19 cellular contexts compared by ENCODE assay signal in the genomic region with DNA sequence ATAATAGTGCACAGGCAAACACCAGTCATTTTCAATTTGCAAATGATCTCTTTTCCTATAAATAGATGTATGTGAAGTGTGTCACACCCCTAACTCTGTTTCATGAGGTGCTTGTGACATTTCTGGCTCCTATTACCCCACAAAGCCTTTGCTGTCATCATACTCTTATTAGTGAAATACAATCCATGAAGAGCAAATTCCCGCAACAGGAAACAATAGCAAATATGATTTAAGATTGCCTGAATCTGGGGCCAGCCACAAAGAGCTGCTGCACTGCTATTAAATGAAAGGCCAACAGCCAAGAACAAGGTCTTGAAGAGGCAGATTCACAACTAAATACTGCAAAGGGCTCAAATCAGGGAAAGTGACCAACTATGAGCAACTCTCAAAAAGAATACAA.
A peak's percentile ranks its signal among the peaks of the same experiment; 100 is the strongest.
DNase-seq lines count a peak whose midpoint lies in the region; ATAC-seq, FAIRE-seq and TF ChIP-seq lines count a peak whose summit lies in the region.
"Had no signal": no experiment of that assay in that cellular context is flagged by ENCODE, and none has a peak within 500 bp of the region (broad histone marks: within the 10 kb centered on the region; RNA-seq: fewer than 3 reads in every experiment).

No MANE protein-coding gene starts in this region.

- H3K27me3 Mint-ChIP-seq in HFFc6 (ENCODE audit: insufficient read depth), result no peaks in the 10 kb centered on the region

- H4K20me1 ChIP-seq in endothelial cell of umbilical vein (replicated peaks; ENCODE audit: control insufficient read depth, extremely low read depth, insufficient read depth, low read length), result no peaks in the 10 kb centered on the region

- no peak overlapping the region for H3K9ac ChIP-seq in endothelial cell of umbilical vein (replicated peaks; ENCODE audit: extremely low read depth, insufficient read depth, low read length)

- POLR2A ChIA-PET in endothelial cell of umbilical vein (lab: Charles Lee), result no interaction called here

- H2AFZ ChIP-seq in endothelial cell of umbilical vein (ENCODE audit: low read depth, low read length), result no peak overlapping the region

- no peak overlapping the region for H3K27ac Mint-ChIP-seq in HFFc6
- H3K27ac Mint-ChIP-seq: activated CD8-positive, alpha-beta memory T cell treated with anti-CD3 and anti-CD28 coated beads, Interleukin-2, amount 10 ng/mL, durations not matched to agents 7 days and 5 days had no signal

- WGBS in right cardiac atrium, result 26% methylated on average over 1 of the region's 1 CpG

- H3K4me1 Mint-ChIP-seq in HFFc6 (ENCODE audit: low read depth), result peaks cover 44% of the 10 kb centered on the region
- H3K4me1 Mint-ChIP-seq: activated CD8-positive, alpha-beta memory T cell treated with anti-CD3 and anti-CD28 coated beads, Interleukin-2, amount 10 ng/mL, durations not matched to agents 7 days and 5 days had no signal

- H3K27ac ChIP-seq in endothelial cell of umbilical vein (ENCODE audit: insufficient read depth, low read depth, low read length) (no peak overlapping the region), right cardiac atrium (ENCODE audit: low read length) (peak overlapping the region; percentile 72)
- H3K27ac ChIP-seq: foreskin keratinocyte, SJSA1, testis had no signal

- no peaks in the 10 kb centered on the region for H3K9me3 ChIP-seq in endothelial cell of umbilical vein (replicated peaks; ENCODE audit: control insufficient read depth, insufficient read depth, low read length)
- no peaks in the 10 kb centered on the region for H3K9me3 ChIP-seq in right cardiac atrium (ENCODE audit: control insufficient read depth, low read length)
- H3K9me3 ChIP-seq: SJSA1, testis had no signal

- H3K4me1 ChIP-seq in endothelial cell of umbilical vein (ENCODE audit: control insufficient read depth, extremely low read depth, insufficient read depth, low read length), result peaks cover 21% of the 10 kb centered on the region
- H3K4me1 ChIP-seq in right cardiac atrium (ENCODE audit: control insufficient read depth, insufficient read depth, low read length), result peaks cover 6% of the 10 kb centered on the region
- H3K4me1 ChIP-seq: testis had no signal

- no peak for TF ChIP-seq POLR2A in endothelial cell of umbilical vein (IDR thresholded peaks at IDR 0.05; ENCODE audit: low read depth, low read length)

- no peaks in the 10 kb centered on the region for H3K36me3 ChIP-seq in endothelial cell of umbilical vein (ENCODE audit: control insufficient read depth in 2 of 2, extremely low read depth in 1 of 2, insufficient read depth in 2 of 2, low read length in 2 of 2)
- H3K36me3 ChIP-seq: SJSA1 had no signal

- TF ChIP-seq CTCF in HFFc6 (IDR thresholded peaks at IDR 0.05) (no peak), endothelial cell of umbilical vein (IDR thresholded peaks at IDR 0.05; ENCODE audit: extremely low read depth in 1 of 2, insufficient read depth in 1 of 2, low read depth in 1 of 2, low read length in 2 of 2) (no peak)

- H3K4me3 ChIP-seq in endothelial cell of umbilical vein (replicated peaks in 1 of 3; ENCODE audit: insufficient read depth in 1 of 3, low read depth in 1 of 3, low read length in 3 of 3), result no peak overlapping the region
- no peak overlapping the region for H3K4me3 ChIP-seq in right cardiac atrium (ENCODE audit: low read length)
- H3K4me3 ChIP-seq: SJSA1, testis had no signal

- dilution Hi-C loops in endothelial cell of umbilical vein (cut with MboI; ENCODE audit: extremely low pct_ligation_motif_present, low sequenced_read_pairs), result no loop called here

- H3K4me3 Mint-ChIP-seq in HFFc6, result no peak overlapping the region
- H3K4me3 Mint-ChIP-seq: activated CD8-positive, alpha-beta memory T cell treated with anti-CD3 and anti-CD28 coated beads, Interleukin-2, amount 10 ng/mL, durations not matched to agents 7 days and 5 days had no signal

- BruUV-seq in endothelial cell of umbilical vein (replicated peaks; lab: Mats Ljungman, UMichigan), result no TSS peak

- no peak for FAIRE-seq in endothelial cell of umbilical vein (lab: Jason Lieb, UNC)
- FAIRE-seq in RCC 7860 (lab: Jason Lieb, UNC), result no peak
- FAIRE-seq: bronchial epithelial cell, HTR-8/SVneo had no signal

- H3K27me3 ChIP-seq in endothelial cell of umbilical vein (ENCODE audit: control insufficient read depth in 2 of 2, insufficient read depth in 2 of 2, low read length in 2 of 2) (no peaks in the 10 kb centered on the region), right cardiac atrium (ENCODE audit: control insufficient read depth, insufficient read depth) (no peaks in the 10 kb centered on the region)
- H3K27me3 ChIP-seq: foreskin keratinocyte, SJSA1, testis had no signal

- H3K9me3 Mint-ChIP-seq in HFFc6, result peaks cover 2% of the 10 kb centered on the region; the same call in 1 of the 2 replicates

- H3K36me3 Mint-ChIP-seq in HFFc6 (ENCODE audit: low read depth), result 0 out of 2 replicates have a peak, but pooled peaks cover 2% of the 10 kb centered on the region
- H3K36me3 Mint-ChIP-seq: activated CD8-positive, alpha-beta memory T cell treated with anti-CD3 and anti-CD28 coated beads, Interleukin-2, amount 10 ng/mL, durations not matched to agents 7 days and 5 days had no signal

- H3K9me1 ChIP-seq in endothelial cell of umbilical vein (replicated peaks; ENCODE audit: control insufficient read depth, extremely low read depth, insufficient read depth, low read length), result no peaks in the 10 kb centered on the region

- no peak overlapping the region for H3K4me2 ChIP-seq in endothelial cell of umbilical vein (ENCODE audit: insufficient read depth, low read length)

- intact Hi-C loops in endothelial cell of umbilical vein (cut with micrococcal nuclease), result no loop called here
- intact Hi-C loops in right cardiac atrium (cut with DNase I), result no loop called here

- no peaks in the 10 kb centered on the region for H3K79me2 ChIP-seq in endothelial cell of umbilical vein (ENCODE audit: control insufficient read depth, insufficient read depth, low read length)

- CTCF ChIA-PET in endothelial cell of umbilical vein (lab: Charles Lee), result no interaction called here

- ATAC-seq in right cardiac atrium, result peak in 1 of 2 donors; percentile 41
- ATAC-seq in HG02798 (IDR thresholded peaks at IDR 0.05; ENCODE audit: poor library complexity, unreplicated experiment), result no peak
- ATAC-seq: activated CD8-positive, alpha-beta memory T cell treated with anti-CD3 and anti-CD28 coated beads, Interleukin-2, amount 10 ng/mL, durations not matched to agents 7 days and 5 days; foreskin keratinocyte; HCT116 had no signal

- DNase-seq in AG20443 (ENCODE audit: low spot score) (peak; percentile 34), HFFc6 (peak; percentile 14), endothelial cell of umbilical vein (ENCODE audit: low read depth, low spot score) (peak; percentile 50), right cardiac atrium (no peak), NCI-H187 treated with DMSO at 0.1 percent for 48 hours (lab: John Stamatoyannopoulos, UW) (no peak), NCI-H524 (lab: John Stamatoyannopoulos, UW) (no peak), RCC 7860 (ENCODE audit: low spot score) (no peak)
- DNase-seq: activated CD4-positive, CD25-positive, alpha-beta regulatory T cell treated with anti-CD3 and anti-CD28 coated beads, Interleukin-2, amount 50 U/mL, for 72 hours; activated CD8-positive, alpha-beta memory T cell treated with anti-CD3 and anti-CD28 coated beads, Interleukin-2, amount 10 ng/mL, durations not matched to agents 7 days and 5 days; C1 segment of cervical spinal cord; foreskin keratinocyte; GDM1; NCI-H526; testis had no signal

TF ChIP-seq in endothelial cell of umbilical vein, 7 proteins besides CTCF, POLR2A, EP300 and RAD21:
- no peak for TF ChIP-seq GATA2 (IDR thresholded peaks at IDR 0.05; ENCODE audit: insufficient read depth, insufficient read length, low read depth, low read length)
- no peak for TF ChIP-seq JUN (IDR thresholded peaks at IDR 0.05; ENCODE audit: borderline replicate concordance, insufficient read depth, insufficient read length, low read depth)
- TF ChIP-seq MYC (IDR thresholded peaks at IDR 0.05; ENCODE audit: low read depth, low read length), result no peak
- no peak for TF ChIP-seq MAX (IDR thresholded peaks at IDR 0.05; ENCODE audit: insufficient read depth, insufficient read length)
- TF ChIP-seq FOS (IDR thresholded peaks at IDR 0.05; ENCODE audit: borderline replicate concordance, insufficient read depth, low read length), result no peak
- TF ChIP-seq EZH2 (IDR thresholded peaks at IDR 0.05; ENCODE audit: borderline replicate concordance, low read depth, low read length, severe bottlenecking), result no peak
- TF ChIP-seq POLR2AphosphoS5 (IDR thresholded peaks at IDR 0.05; ENCODE audit: insufficient read depth, low read depth, low read length), result no peak

Comparison
In these comparisons a context has a peak if more than half of its experiments do, and no peak if none do; other contexts are left out.
1. DNase-seq: peak in AG20443 (single experiment), HFFc6 (single experiment) and endothelial cell of umbilical vein (single experiment); none in right cardiac atrium (0 of 3), NCI-H187 treated with DMSO at 0.1 percent for 48 hours (single experiment), NCI-H524 (0 of 2) and RCC 7860 (single experiment).